Comparison of ENCODE assay signal across 1 cellular context in genomic region chr9:107794259-107794658, GRCh38.
A peak's percentile ranks its signal among the peaks of the same experiment; 100 is the strongest.
TF ChIP-seq lines count a peak whose summit lies in the region.

No MANE protein-coding gene starts in this region.

TF ChIP-seq in K562, 482 proteins besides CTCF, POLR2A, EP300 and RAD21 (continued from another document and continues in another):
- TF ChIP-seq, protein P1, sequence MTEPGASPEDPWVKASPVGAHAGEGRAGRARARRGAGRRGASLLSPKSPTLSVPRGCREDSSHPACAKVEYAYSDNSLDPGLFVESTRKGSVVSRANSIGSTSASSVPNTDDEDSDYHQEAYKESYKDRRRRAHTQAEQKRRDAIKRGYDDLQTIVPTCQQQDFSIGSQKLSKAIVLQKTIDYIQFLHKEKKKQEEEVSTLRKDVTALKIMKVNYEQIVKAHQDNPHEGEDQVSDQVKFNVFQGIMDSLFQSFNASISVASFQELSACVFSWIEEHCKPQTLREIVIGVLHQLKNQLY (CRISPR knock-in tag; conservative IDR thresholded peaks at IDR 0.05) = no peak
- peak; percentile 71 for TF ChIP-seq SMAD4 (CRISPR knock-in tag; conservative IDR thresholded peaks at IDR 0.05)
- no peak for TF ChIP-seq BRF1 (IDR thresholded peaks at IDR 0.05; ENCODE audit: borderline replicate concordance, extremely low read depth, insufficient read length)
- TF ChIP-seq, protein P2, sequence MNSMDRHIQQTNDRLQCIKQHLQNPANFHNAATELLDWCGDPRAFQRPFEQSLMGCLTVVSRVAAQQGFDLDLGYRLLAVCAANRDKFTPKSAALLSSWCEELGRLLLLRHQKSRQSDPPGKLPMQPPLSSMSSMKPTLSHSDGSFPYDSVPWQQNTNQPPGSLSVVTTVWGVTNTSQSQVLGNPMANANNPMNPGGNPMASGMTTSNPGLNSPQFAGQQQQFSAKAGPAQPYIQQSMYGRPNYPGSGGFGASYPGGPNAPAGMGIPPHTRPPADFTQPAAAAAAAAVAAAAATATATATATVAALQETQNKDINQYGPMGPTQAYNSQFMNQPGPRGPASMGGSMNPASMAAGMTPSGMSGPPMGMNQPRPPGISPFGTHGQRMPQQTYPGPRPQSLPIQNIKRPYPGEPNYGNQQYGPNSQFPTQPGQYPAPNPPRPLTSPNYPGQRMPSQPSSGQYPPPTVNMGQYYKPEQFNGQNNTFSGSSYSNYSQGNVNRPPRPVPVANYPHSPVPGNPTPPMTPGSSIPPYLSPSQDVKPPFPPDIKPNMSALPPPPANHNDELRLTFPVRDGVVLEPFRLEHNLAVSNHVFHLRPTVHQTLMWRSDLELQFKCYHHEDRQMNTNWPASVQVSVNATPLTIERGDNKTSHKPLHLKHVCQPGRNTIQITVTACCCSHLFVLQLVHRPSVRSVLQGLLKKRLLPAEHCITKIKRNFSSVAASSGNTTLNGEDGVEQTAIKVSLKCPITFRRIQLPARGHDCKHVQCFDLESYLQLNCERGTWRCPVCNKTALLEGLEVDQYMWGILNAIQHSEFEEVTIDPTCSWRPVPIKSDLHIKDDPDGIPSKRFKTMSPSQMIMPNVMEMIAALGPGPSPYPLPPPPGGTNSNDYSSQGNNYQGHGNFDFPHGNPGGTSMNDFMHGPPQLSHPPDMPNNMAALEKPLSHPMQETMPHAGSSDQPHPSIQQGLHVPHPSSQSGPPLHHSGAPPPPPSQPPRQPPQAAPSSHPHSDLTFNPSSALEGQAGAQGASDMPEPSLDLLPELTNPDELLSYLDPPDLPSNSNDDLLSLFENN (IDR thresholded peaks at IDR 0.05; ENCODE audit: low read depth in 2 of 2, low read length in 2 of 2) = peak in 1 of 2 experiments; percentile 88; a peak in 2 of 4 replicates
- peak; percentile 79; the same call in 1 of the 2 replicates for TF ChIP-seq SMARCC2 (IDR thresholded peaks at IDR 0.05; ENCODE audit: low read depth)
- TF ChIP-seq YBX1 (IDR thresholded peaks at IDR 0.05) = no peak
- TF ChIP-seq HDAC1 (IDR thresholded peaks at IDR 0.05) = peak in 1 of 2 experiments; percentile 86; a peak in 2 of 4 replicates
- TF ChIP-seq, protein P3, sequence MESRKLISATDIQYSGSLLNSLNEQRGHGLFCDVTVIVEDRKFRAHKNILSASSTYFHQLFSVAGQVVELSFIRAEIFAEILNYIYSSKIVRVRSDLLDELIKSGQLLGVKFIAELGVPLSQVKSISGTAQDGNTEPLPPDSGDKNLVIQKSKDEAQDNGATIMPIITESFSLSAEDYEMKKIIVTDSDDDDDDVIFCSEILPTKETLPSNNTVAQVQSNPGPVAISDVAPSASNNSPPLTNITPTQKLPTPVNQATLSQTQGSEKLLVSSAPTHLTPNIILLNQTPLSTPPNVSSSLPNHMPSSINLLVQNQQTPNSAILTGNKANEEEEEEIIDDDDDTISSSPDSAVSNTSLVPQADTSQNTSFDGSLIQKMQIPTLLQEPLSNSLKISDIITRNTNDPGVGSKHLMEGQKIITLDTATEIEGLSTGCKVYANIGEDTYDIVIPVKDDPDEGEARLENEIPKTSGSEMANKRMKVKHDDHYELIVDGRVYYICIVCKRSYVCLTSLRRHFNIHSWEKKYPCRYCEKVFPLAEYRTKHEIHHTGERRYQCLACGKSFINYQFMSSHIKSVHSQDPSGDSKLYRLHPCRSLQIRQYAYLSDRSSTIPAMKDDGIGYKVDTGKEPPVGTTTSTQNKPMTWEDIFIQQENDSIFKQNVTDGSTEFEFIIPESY (CRISPR knock-in tag; IDR thresholded peaks at IDR 0.05) = no peak
- no peak for TF ChIP-seq POLR3A (IDR thresholded peaks at IDR 0.05; ENCODE audit: borderline replicate concordance, extremely low read depth, insufficient read depth, insufficient read length)
- peak; percentile 96 for TF ChIP-seq CBFA2T3 (IDR thresholded peaks at IDR 0.05)
- TF ChIP-seq TOE1 (IDR thresholded peaks at IDR 0.05; ENCODE audit: borderline replicate concordance) = no peak
- no peak for TF ChIP-seq TOE1 (CRISPR knock-in tag; IDR thresholded peaks at IDR 0.05; ENCODE audit: borderline replicate concordance, low read depth)
- no peak for TF ChIP-seq CHD7 (IDR thresholded peaks at IDR 0.05; ENCODE audit: low read depth, low read length)
- 0 out of 2 replicates have a peak, but pooled peaks have one; percentile 53 for TF ChIP-seq MTA1 (IDR thresholded peaks at IDR 0.05; ENCODE audit: borderline replicate concordance)
- no peak for TF ChIP-seq WHSC1 (IDR thresholded peaks at IDR 0.05; ENCODE audit: low read length)
- 0 out of 2 replicates have a peak, but pooled peaks have one; percentile 12 for TF ChIP-seq MAFK (IDR thresholded peaks at IDR 0.05; ENCODE audit: low read length)
- no peak for TF ChIP-seq OTX1 (CRISPR knock-in tag; IDR thresholded peaks at IDR 0.05)
- TF ChIP-seq, protein P4, sequence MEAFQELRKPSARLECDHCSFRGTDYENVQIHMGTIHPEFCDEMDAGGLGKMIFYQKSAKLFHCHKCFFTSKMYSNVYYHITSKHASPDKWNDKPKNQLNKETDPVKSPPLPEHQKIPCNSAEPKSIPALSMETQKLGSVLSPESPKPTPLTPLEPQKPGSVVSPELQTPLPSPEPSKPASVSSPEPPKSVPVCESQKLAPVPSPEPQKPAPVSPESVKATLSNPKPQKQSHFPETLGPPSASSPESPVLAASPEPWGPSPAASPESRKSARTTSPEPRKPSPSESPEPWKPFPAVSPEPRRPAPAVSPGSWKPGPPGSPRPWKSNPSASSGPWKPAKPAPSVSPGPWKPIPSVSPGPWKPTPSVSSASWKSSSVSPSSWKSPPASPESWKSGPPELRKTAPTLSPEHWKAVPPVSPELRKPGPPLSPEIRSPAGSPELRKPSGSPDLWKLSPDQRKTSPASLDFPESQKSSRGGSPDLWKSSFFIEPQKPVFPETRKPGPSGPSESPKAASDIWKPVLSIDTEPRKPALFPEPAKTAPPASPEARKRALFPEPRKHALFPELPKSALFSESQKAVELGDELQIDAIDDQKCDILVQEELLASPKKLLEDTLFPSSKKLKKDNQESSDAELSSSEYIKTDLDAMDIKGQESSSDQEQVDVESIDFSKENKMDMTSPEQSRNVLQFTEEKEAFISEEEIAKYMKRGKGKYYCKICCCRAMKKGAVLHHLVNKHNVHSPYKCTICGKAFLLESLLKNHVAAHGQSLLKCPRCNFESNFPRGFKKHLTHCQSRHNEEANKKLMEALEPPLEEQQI (IDR thresholded peaks at IDR 0.05) = peak; percentile 70; the same call in 1 of the 2 replicates
- no peak for TF ChIP-seq SIN3A (IDR thresholded peaks at IDR 0.05; ENCODE audit: borderline replicate concordance in 2 of 2, control insufficient read depth in 1 of 2, low read depth in 2 of 2, low read length in 2 of 2)
- no peak for TF ChIP-seq NCOA2 (IDR thresholded peaks at IDR 0.05; ENCODE audit: partially characterized antibody in 2 of 2)
- 0 out of 4 replicates have a peak, but pooled peaks of 1 of the 2 experiments have one; percentile 49 for TF ChIP-seq ARNT (IDR thresholded peaks at IDR 0.05)
- TF ChIP-seq ZNF592 (IDR thresholded peaks at IDR 0.05) = no peak
- TF ChIP-seq, protein P5, sequence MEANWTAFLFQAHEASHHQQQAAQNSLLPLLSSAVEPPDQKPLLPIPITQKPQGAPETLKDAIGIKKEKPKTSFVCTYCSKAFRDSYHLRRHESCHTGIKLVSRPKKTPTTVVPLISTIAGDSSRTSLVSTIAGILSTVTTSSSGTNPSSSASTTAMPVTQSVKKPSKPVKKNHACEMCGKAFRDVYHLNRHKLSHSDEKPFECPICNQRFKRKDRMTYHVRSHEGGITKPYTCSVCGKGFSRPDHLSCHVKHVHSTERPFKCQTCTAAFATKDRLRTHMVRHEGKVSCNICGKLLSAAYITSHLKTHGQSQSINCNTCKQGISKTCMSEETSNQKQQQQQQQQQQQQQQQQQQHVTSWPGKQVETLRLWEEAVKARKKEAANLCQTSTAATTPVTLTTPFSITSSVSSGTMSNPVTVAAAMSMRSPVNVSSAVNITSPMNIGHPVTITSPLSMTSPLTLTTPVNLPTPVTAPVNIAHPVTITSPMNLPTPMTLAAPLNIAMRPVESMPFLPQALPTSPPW (CRISPR knock-in tag; IDR thresholded peaks at IDR 0.05) = peak; percentile 17; the same call in 1 of the 2 replicates
